1 cellular context compared by ENCODE assay signal in the genomic region with DNA sequence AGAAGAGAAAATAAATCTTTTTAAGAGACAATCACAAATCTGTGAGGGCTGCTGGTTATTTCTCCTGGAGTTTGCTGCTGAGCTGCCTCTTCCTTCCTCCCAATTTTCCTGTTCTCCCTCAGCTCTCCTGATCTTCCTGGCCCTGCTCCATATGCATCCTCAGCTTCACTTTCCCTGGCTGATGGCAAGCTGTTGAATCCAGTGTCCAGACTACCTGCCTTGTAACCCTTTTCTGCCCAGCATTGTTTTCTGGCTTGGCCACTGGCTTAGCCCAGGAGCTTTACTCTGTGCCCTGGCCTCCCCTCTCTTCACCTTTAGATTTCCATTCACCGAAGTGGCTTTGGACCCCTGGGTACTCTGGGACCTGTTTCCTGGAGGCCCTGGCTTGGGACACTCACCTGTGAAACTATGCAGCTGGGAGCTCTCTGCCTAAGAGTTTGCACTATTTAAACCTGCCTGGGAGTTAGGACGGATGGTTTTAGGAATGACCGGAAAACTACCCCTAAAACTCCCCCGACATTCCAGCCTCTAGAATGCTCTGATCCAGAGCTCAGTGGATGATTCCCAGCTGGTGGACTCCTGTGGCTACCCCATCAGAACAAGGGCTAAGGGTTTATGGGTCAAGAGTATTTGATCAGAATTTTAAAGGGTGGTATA.
TF ChIP-seq lines count a peak whose summit lies in the region.

No MANE protein-coding gene starts in this region.

TF ChIP-seq in IMR-90, 13 proteins besides CTCF, POLR2A, EP300 and RAD21:
- TF ChIP-seq NFE2L2 (IDR thresholded peaks at IDR 0.05; ENCODE audit: low read depth, low read length) (no peak), USF2 (IDR thresholded peaks at IDR 0.05; ENCODE audit: low read depth, low read length) (no peak), MXI1 (IDR thresholded peaks at IDR 0.05; ENCODE audit: borderline replicate concordance, low read depth, low read length) (no peak), RFX5 (IDR thresholded peaks at IDR 0.05; ENCODE audit: low read depth, low read length) (no peak), SMC3 (IDR thresholded peaks at IDR 0.05; ENCODE audit: low read depth, low read length) (no peak), ELK1 (IDR thresholded peaks at IDR 0.05; ENCODE audit: borderline replicate concordance, low read depth, low read length) (no peak), MAFK (IDR thresholded peaks at IDR 0.05; ENCODE audit: low read depth, low read length) (no peak), FOS (IDR thresholded peaks at IDR 0.05; ENCODE audit: low read depth, low read length) (no peak), BHLHE40 (IDR thresholded peaks at IDR 0.05; ENCODE audit: low read depth, low read length) (no peak), CEBPB (IDR thresholded peaks at IDR 0.05; ENCODE audit: low read depth, low read length) (no peak), MAZ (IDR thresholded peaks at IDR 0.05; ENCODE audit: borderline replicate concordance, low read depth, low read length) (no peak), RCOR1 (IDR thresholded peaks at IDR 0.05; ENCODE audit: insufficient replicate concordance, low read length) (no peak)
TF ChIP-seq in IMR-90: peak in this region for 0.
